Comparison of ENCODE assay signal across 15 cellular contexts in the genomic region with DNA sequence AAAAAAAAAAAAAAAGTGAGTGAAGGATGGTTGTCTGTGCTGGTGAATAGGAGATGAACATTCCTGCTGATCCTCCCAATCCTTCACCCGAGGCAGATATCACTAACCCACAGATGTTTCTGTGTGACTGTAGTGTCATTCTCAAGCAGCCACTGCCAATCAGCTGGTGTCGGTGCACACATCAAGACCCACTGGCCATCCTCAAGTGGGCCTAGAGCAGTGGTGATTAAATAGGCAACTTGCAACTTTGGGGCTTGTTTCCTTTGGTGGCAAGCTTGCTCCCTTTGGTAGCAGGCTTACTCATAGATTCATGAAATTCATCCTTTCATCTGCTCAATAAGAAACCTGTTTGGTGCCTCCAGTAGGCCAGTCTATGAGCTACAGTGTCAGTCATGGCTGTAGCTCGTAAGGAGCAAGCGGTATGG. TPM values are rescaled to one million over a fixed set of nuclear protein-coding genes. Genes with fewer than 3 reads are reported as not detected.
DNase-seq lines count a peak whose midpoint lies in the region; ATAC-seq and TF ChIP-seq lines count a peak whose summit lies in the region.
"Had no signal": no experiment of that assay in that cellular context is flagged by ENCODE, and none has a peak within 500 bp of the region (broad histone marks: within the 10 kb centered on the region; RNA-seq: fewer than 3 reads in every experiment).

No MANE protein-coding gene starts in this region.

- BruUV-seq in Caco-2 (replicated peaks; lab: Mats Ljungman, UMichigan), result no TSS peak

- peak; percentile 68 for ATAC-seq in activated T-helper 17 cell treated with anti-CD3 and anti-CD28 coated beads, Interleukin-2, amount 50 U/mL, for 72 hours (replicated peaks)
- no peak for ATAC-seq in GM21528 (IDR thresholded peaks at IDR 0.05; ENCODE audit: low FRiP score, unreplicated experiment)
- ATAC-seq in HG03280 (IDR thresholded peaks at IDR 0.05; ENCODE audit: unreplicated experiment), result no peak

- no peaks in the 10 kb centered on the region for H4K20me1 ChIP-seq in osteoblast (ENCODE audit: insufficient read depth, low read length)

- no peak overlapping the region for H3K4me2 ChIP-seq in osteoblast (ENCODE audit: insufficient read depth, low read length)

- no peaks in the 10 kb centered on the region for H3K9me3 Mint-ChIP-seq in CD4-positive, alpha-beta memory T cell
- H3K9me3 Mint-ChIP-seq in Caco-2 (ENCODE audit: unreplicated experiment), result no peaks in the 10 kb centered on the region
- H3K9me3 Mint-ChIP-seq in activated T-helper 17 cell treated with anti-CD3 and anti-CD28 coated beads, Interleukin-2, amount 50 U/mL, for 72 hours, result no peaks in the 10 kb centered on the region

- H3K27me3 Mint-ChIP-seq in CD4-positive, alpha-beta memory T cell, result no peaks in the 10 kb centered on the region
- no peaks in the 10 kb centered on the region for H3K27me3 Mint-ChIP-seq in Caco-2 (ENCODE audit: insufficient read depth, unreplicated experiment)
- no peaks in the 10 kb centered on the region for H3K27me3 Mint-ChIP-seq in activated T-helper 17 cell treated with anti-CD3 and anti-CD28 coated beads, Interleukin-2, amount 50 U/mL, for 72 hours

- no peak overlapping the region for H3K4me3 ChIP-seq in CD4-positive, alpha-beta memory T cell (ENCODE audit: low read length in 2 of 2)
- no peak overlapping the region for H3K4me3 ChIP-seq in Caco-2 (ENCODE audit: low read depth, low read length)
- no peak overlapping the region for H3K4me3 ChIP-seq in osteoblast (ENCODE audit: insufficient read depth, low read length)
- H3K4me3 ChIP-seq: breast epithelium, left lung, mucosa of descending colon had no signal

- peaks cover 11% of the 10 kb centered on the region for H3K4me1 ChIP-seq in CD4-positive, alpha-beta memory T cell (ENCODE audit: insufficient read depth, low read length)
- peaks cover 56% of the 10 kb centered on the region for H3K4me1 ChIP-seq in Caco-2
- H3K4me1 ChIP-seq in osteoblast (ENCODE audit: insufficient read depth, low read length), result peaks cover 7% of the 10 kb centered on the region
- H3K4me1 ChIP-seq: breast epithelium had no signal

- no peaks in the 10 kb centered on the region for H3K79me2 ChIP-seq in osteoblast (ENCODE audit: insufficient read depth, low read length)

- no peaks in the 10 kb centered on the region for H3K27me3 ChIP-seq in CD4-positive, alpha-beta memory T cell (ENCODE audit: insufficient read depth, low read length)
- H3K27me3 ChIP-seq in Caco-2 (replicated peaks; ENCODE audit: control insufficient read depth, insufficient read depth, low read length) (no peaks in the 10 kb centered on the region), osteoblast (ENCODE audit: insufficient read depth, low read length) (no peaks in the 10 kb centered on the region)
- H3K27me3 ChIP-seq: breast epithelium, left lung, neutrophil had no signal

- H3K27ac ChIP-seq in CD4-positive, alpha-beta memory T cell (ENCODE audit: low read depth, low read length), result no peak overlapping the region
- H3K27ac ChIP-seq in osteoblast (ENCODE audit: low read depth, low read length), result no peak overlapping the region
- H3K27ac ChIP-seq: breast epithelium, left lung, neutrophil had no signal

- peaks cover 8 to 18% (median 14%) of the 10 kb centered on the region in 4 donors for H3K4me1 Mint-ChIP-seq in CD4-positive, alpha-beta memory T cell
- H3K4me1 Mint-ChIP-seq in Caco-2 (ENCODE audit: low read depth, unreplicated experiment), result peaks cover 47% of the 10 kb centered on the region
- peaks cover 27% of the 10 kb centered on the region for H3K4me1 Mint-ChIP-seq in activated T-helper 17 cell treated with anti-CD3 and anti-CD28 coated beads, Interleukin-2, amount 50 U/mL, for 72 hours

- H2AFZ ChIP-seq in osteoblast (ENCODE audit: low read length), result no peak overlapping the region

- peak overlapping the region in 4 of 7 donors; percentile 27 to 65 (median 52) for H3K27ac Mint-ChIP-seq in CD4-positive, alpha-beta memory T cell
- peak overlapping the region; percentile 19 for H3K27ac Mint-ChIP-seq in Caco-2 (ENCODE audit: unreplicated experiment)
- H3K27ac Mint-ChIP-seq in activated T-helper 17 cell treated with anti-CD3 and anti-CD28 coated beads, Interleukin-2, amount 50 U/mL, for 72 hours, result peak overlapping the region; percentile 80

- no peak for DNase-seq in CD4-positive, alpha-beta memory T cell
- DNase-seq in Caco-2 (peak in 1 of 2 experiments; percentile 45), osteoblast (ENCODE audit: insufficient read length, low spot score, missing footprints) (peak; percentile 35), HuH-7.5 (ENCODE audit: low spot score) (no peak)
- DNase-seq: AML-193, dermis blood vessel endothelial cell, left lung, mucosa of descending colon, NCI-H1930, NCI-H524 had no signal

- TF ChIP-seq CTCF in Caco-2 (IDR thresholded peaks at IDR 0.05; ENCODE audit: insufficient read depth in 1 of 2, low read depth in 1 of 2, low read length in 1 of 2, severe bottlenecking in 1 of 2, unreplicated experiment in 1 of 2) (no peak), osteoblast (IDR thresholded peaks at IDR 0.05; ENCODE audit: extremely low read depth, low read depth, low read length) (no peak)

- intact Hi-C loops in CD4-positive, alpha-beta memory T cell (cut with micrococcal nuclease), result no loop called here
- intact Hi-C loops in Caco-2 (cut with micrococcal nuclease; ENCODE audit: unreplicated experiment), result loop anchor here (1.0 to 2.0 kb wide), 4 partner anchors 11 to 86 kb away; no protein-coding TSS in a partner anchor

- CTCF ChIA-PET in CD4-positive, alpha-beta memory T cell (lab: Charles Lee; ENCODE audit: partially characterized antibody), result interaction anchor here (1.1 to 2.2 kb wide), 3 partner anchors 19 to 226 kb away, joined by 3 to 13 read pairs (median 4); no protein-coding TSS in a partner anchor
- CTCF ChIA-PET in Caco-2 (lab: Charles Lee), result interaction anchor here (0.7 to 2.8 kb wide), 10 partner anchors 9 to 124 kb away, joined by 3 to 21 read pairs (median 5); a partner anchor contains a TSS

- POLR2A ChIA-PET in CD4-positive, alpha-beta memory T cell (lab: Charles Lee; ENCODE audit: partially characterized antibody), result no interaction called here
- POLR2A ChIA-PET in Caco-2 (lab: Charles Lee), result interaction anchor here (1.0 kb wide), 1 partner anchor 85 kb away, joined by 3 read pairs; no protein-coding TSS in a partner anchor

- peaks cover 14 to 21% of the 10 kb centered on the region in 2 donors for H3K36me3 Mint-ChIP-seq in CD4-positive, alpha-beta memory T cell
- peaks cover 35% of the 10 kb centered on the region for H3K36me3 Mint-ChIP-seq in Caco-2 (ENCODE audit: insufficient read depth, unreplicated experiment)
- H3K36me3 Mint-ChIP-seq in activated T-helper 17 cell treated with anti-CD3 and anti-CD28 coated beads, Interleukin-2, amount 50 U/mL, for 72 hours (ENCODE audit: low read depth), result peaks cover 22% of the 10 kb centered on the region

- peaks cover 8% of the 10 kb centered on the region for H3K36me3 ChIP-seq in CD4-positive, alpha-beta memory T cell (ENCODE audit: insufficient read depth, low read length)
- H3K36me3 ChIP-seq in Caco-2 (ENCODE audit: control insufficient read depth, insufficient read depth, low read length) (peaks cover 1% of the 10 kb centered on the region; the same call in 1 of the 2 replicates), osteoblast (ENCODE audit: insufficient read depth, low read length) (no peaks in the 10 kb centered on the region)
- H3K36me3 ChIP-seq: breast epithelium had no signal

- no peak overlapping the region for H3K4me3 Mint-ChIP-seq in CD4-positive, alpha-beta memory T cell
- no peak overlapping the region for H3K4me3 Mint-ChIP-seq in Caco-2 (ENCODE audit: unreplicated experiment)
- peak overlapping the region; percentile 2 for H3K4me3 Mint-ChIP-seq in activated T-helper 17 cell treated with anti-CD3 and anti-CD28 coated beads, Interleukin-2, amount 50 U/mL, for 72 hours

- H3K9me3 ChIP-seq in CD4-positive, alpha-beta memory T cell (ENCODE audit: control insufficient read depth in 1 of 2, low read length in 2 of 2), result no peaks in the 10 kb centered on the region
- H3K9me3 ChIP-seq in Caco-2 (no peaks in the 10 kb centered on the region), osteoblast (ENCODE audit: low read depth, low read length) (no peaks in the 10 kb centered on the region)
- H3K9me3 ChIP-seq: breast epithelium, left lung, mucosa of descending colon, neutrophil had no signal

RNA-seq across cellular contexts. Expression of a gene that starts 51.1 kb away (rescaled TPM):
- total RNA-seq in CD4-positive, alpha-beta memory T cell, result 10 to 100 TPM; 19.9 to 24.6 TPM
- polyA plus RNA-seq in CD4-positive, alpha-beta memory T cell, result 10 to 100 TPM; 24.1 to 33.2 TPM
- total RNA-seq in Caco-2 (2022) (2.8 and 3.0 TPM in 2 replicates), osteoblast (1.4 and 4.7 TPM in 2 replicates)
- 10 to 100 TPM; 29.7 to 36.8 TPM for total RNA-seq in activated T-helper 17 cell treated with anti-CD3 and anti-CD28 coated beads, Interleukin-2, amount 50 U/mL, for 72 hours

Comparison
In these comparisons a context has a peak if more than half of its experiments do, and no peak if none do; other contexts are left out.
1. H3K27ac Mint-ChIP-seq: peak in every context shown above with its lines; median percentile 80 in activated T-helper 17 cell treated with anti-CD3 and anti-CD28 coated beads, Interleukin-2, amount 50 U/mL, for 72 hours; 52 in CD4-positive, alpha-beta memory T cell; 19 in Caco-2.